8 cellular contexts compared by ENCODE assay signal in the genomic region with DNA sequence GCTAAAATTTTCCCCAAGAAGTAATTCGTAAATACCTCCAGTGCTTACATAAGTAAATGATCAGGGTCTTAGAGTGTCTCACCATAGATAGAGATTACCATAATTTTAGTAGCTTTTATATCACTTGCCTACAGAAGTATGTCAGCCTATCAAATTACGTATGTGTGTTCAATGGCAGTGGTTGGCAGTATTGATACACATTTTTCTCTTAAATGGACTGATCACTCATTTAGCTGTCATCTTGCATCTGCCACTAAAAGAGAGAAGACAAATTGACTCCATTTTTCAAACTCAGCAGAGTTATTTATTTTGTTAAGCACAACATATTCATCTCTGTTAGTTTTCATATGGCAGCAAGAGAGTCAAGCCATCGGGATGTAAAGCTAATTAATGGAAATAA.
"Had no signal": no experiment of that assay in that cellular context is flagged by ENCODE, and none has a peak within 500 bp of the region (broad histone marks: within the 10 kb centered on the region; RNA-seq: fewer than 3 reads in every experiment).

No MANE protein-coding gene starts in this region.

- H3K4me3 ChIP-seq: GM12878 had no signal

- ATAC-seq: GM12878 had no signal

- DNase-seq: GDM1, GF-D8 had no signal

- FAIRE-seq: G401.6, GM12878, GM12891, GM12892, GM18507, GM19239 had no signal
